Comparison of ENCODE assay signal across 33 cellular contexts in the genomic region with DNA sequence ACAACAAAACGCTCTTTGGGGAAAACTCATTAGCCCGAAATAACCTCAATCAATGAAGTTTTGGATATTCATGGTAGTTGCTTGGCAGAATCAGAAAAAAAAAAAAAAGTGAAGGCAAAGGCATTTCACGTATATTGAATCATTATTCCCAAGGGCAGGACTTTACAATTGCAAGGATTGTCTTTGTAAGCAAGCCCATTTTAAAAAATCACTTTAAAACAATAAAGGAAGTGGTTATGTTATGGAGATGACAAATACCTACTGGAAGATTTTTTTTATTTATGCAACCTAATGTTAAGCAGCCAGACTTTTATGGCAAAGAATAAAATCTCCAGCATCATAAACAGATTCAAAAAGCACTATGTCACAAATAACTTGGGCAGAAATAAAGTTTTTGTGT. TPM values are rescaled to one million over a fixed set of nuclear protein-coding genes. Genes with fewer than 3 reads are reported as not detected.
"Had no signal": no experiment of that assay in that cellular context is flagged by ENCODE, and none has a peak within 500 bp of the region (broad histone marks: within the 10 kb centered on the region; RNA-seq: fewer than 3 reads in every experiment).

No MANE protein-coding gene starts in this region.

- ATAC-seq: mucosa of descending colon; naive thymus-derived CD4-positive, alpha-beta T cell; natural killer cell treated with Interleukin-12 subunit alpha and Interleukin-12 subunit beta and Interleukin-15 and Interleukin-18, amount 100 ng/mL, for 72 hours; right lobe of liver; stimulated activated memory B cell treated with anti-CD40 and anti-IgM and Interleukin-4, amounts not matched to agents 10 μg/mL and 1 μg/mL and 100 μg/mL, for 72 hours; stimulated activated naive CD8-positive, alpha-beta T cell treated with anti-CD3 and anti-CD28 coated beads, Interleukin-15, amount 100 ng/mL, for 72 hours had no signal

- H3K27ac ChIP-seq: left ventricle myocardium inferior, ovary, right atrium auricular region, right lobe of liver, testis, thyroid gland, transverse colon, upper lobe of left lung, vagina had no signal

- H3K9me3 ChIP-seq: left ventricle myocardium inferior, mucosa of descending colon, ovary, right atrium auricular region, right lobe of liver, testis, thyroid gland, transverse colon, upper lobe of left lung, vagina had no signal

- H3K36me3 ChIP-seq: left ventricle myocardium inferior, ovary, right atrium auricular region, right lobe of liver, thyroid gland, transverse colon, upper lobe of left lung, vagina had no signal

- H3K4me1 ChIP-seq: left ventricle myocardium inferior, right atrium auricular region, right lobe of liver, testis, thyroid gland, transverse colon, upper lobe of left lung, vagina had no signal

- H3K27me3 ChIP-seq: ovary, right atrium auricular region, right lobe of liver, testis, thyroid gland, upper lobe of left lung, vagina had no signal

- DNase-seq: hypothalamus; immature natural killer cell; left ventricle myocardium inferior; midbrain; mucosa of descending colon; naive thymus-derived CD4-positive, alpha-beta T cell; ovary; right lobe of liver; stimulated activated CD4-positive, alpha-beta T cell treated with anti-CD3 and anti-CD28 coated beads, Interleukin-1b, Interleukin-23, amount 100 ng/mL, for 48 hours; stimulated activated CD4-positive, alpha-beta T cell treated with anti-CD3 and anti-CD28 coated beads, Interleukin-2, amount 100 ng/mL, for 48 hours; stimulated activated CD4-positive, alpha-beta T cell treated with anti-CD3 and anti-CD28 coated beads, Interleukin-4, amount 100 ng/mL, for 4 hours; stimulated activated CD8-positive, alpha-beta memory T cell treated with anti-CD3 and anti-CD28 coated beads, Interleukin-4, amount 100 ng/mL, for 48 hours; stimulated activated naive CD4-positive, alpha-beta T cell treated with Interleukin-2 at 50 U/mL for 16 hours; stimulated activated naive CD8-positive, alpha-beta T cell treated with anti-CD3 and anti-CD28 coated beads, Interleukin-15, amount 100 ng/mL, for 72 hours; testis; thyroid gland; transverse colon; upper lobe of left lung had no signal

- H3K4me3 ChIP-seq: left ventricle myocardium inferior, lung, mucosa of descending colon, ovary, right atrium auricular region, right lobe of liver, smooth muscle cell, testis, thyroid gland, transverse colon, upper lobe of left lung, vagina had no signal

- H3K4me2 ChIP-seq: smooth muscle cell had no signal

RNA-seq across cellular contexts. Expression of a gene that starts 9.3 kb away (rescaled TPM):
- total RNA-seq: left ventricle myocardium inferior; mesenteric fat pad; mucosa of descending colon; myocyte; naive thymus-derived CD4-positive, alpha-beta T cell; natural killer cell treated with Interleukin-12 subunit alpha and Interleukin-12 subunit beta and Interleukin-15 and Interleukin-18, amount 100 ng/mL, for 72 hours; omental fat pad; ovary; progenitor cell of endocrine pancreas; pulmonary artery endothelial cell; right atrium auricular region; right lobe of liver; skeletal muscle tissue; testis; thyroid gland; upper lobe of left lung had no signal
- polyA plus RNA-seq: immature natural killer cell; naive thymus-derived CD4-positive, alpha-beta T cell; neural cell; ovary; smooth muscle cell had no signal

RNA-seq across cellular contexts. Expression of a gene that starts 12.2 kb away (rescaled TPM):
- total RNA-seq: left ventricle myocardium inferior; mesenteric fat pad; myocyte; naive thymus-derived CD4-positive, alpha-beta T cell; natural killer cell treated with Interleukin-12 subunit alpha and Interleukin-12 subunit beta and Interleukin-15 and Interleukin-18, amount 100 ng/mL, for 72 hours; omental fat pad; pulmonary artery endothelial cell; skeletal muscle tissue had no signal
- polyA plus RNA-seq: immature natural killer cell; naive thymus-derived CD4-positive, alpha-beta T cell; neural cell; ovary had no signal

RNA-seq across cellular contexts. Expression of a gene that starts 14.0 kb away (rescaled TPM):
- total RNA-seq: kidney epithelial cell; left ventricle myocardium inferior; mesenteric fat pad; mucosa of descending colon; myocyte; naive thymus-derived CD4-positive, alpha-beta T cell; natural killer cell treated with Interleukin-12 subunit alpha and Interleukin-12 subunit beta and Interleukin-15 and Interleukin-18, amount 100 ng/mL, for 72 hours; omental fat pad; ovary; progenitor cell of endocrine pancreas; pulmonary artery endothelial cell; right atrium auricular region; right lobe of liver; skeletal muscle tissue; testis; thyroid gland; transverse colon had no signal
- polyA plus RNA-seq: immature natural killer cell; naive thymus-derived CD4-positive, alpha-beta T cell; neural cell; ovary had no signal

RNA-seq across cellular contexts. Expression of a gene that starts 23.9 kb away (rescaled TPM):
- total RNA-seq: kidney epithelial cell; myocyte; naive thymus-derived CD4-positive, alpha-beta T cell; renal cortical epithelial cell; smooth muscle cell had no signal
- polyA plus RNA-seq: immature natural killer cell; naive thymus-derived CD4-positive, alpha-beta T cell; neural cell; smooth muscle cell had no signal
